7 cellular contexts compared by ENCODE assay signal in genomic region chr12:109385339-109386078, GRCh38. TPM values are rescaled to one million over a fixed set of nuclear protein-coding genes. Genes with fewer than 3 reads are reported as not detected.
DNase-seq lines count a peak whose midpoint lies in the region; TF ChIP-seq lines count a peak whose summit lies in the region.

No MANE protein-coding gene starts in this region.

- H3K27me3 ChIP-seq in ovary: no peaks in the 10 kb centered on the region

- H3K4me3 ChIP-seq in fibroblast of mammary gland (ENCODE audit: control insufficient read depth, low read depth, low read length) (no peak overlapping the region), ovary (no peak overlapping the region)

- peak; percentile 59 for TF ChIP-seq CTCF in LNCAP (IDR thresholded peaks at IDR 0.05)
- TF ChIP-seq CTCF in fibroblast of mammary gland (conservative IDR thresholded peaks at IDR 0.05; ENCODE audit: control insufficient read depth, insufficient read depth, low read depth, low read length): peak; percentile 56
- TF ChIP-seq CTCF in ovary (IDR thresholded peaks at IDR 0.05): peak in 2 of 3 donors; percentile 55 to 62

- H3K36me3 ChIP-seq in ovary: no peaks in the 10 kb centered on the region

- peak; percentile 17 for DNase-seq in ELF-1 (ENCODE audit: low read depth, low spot score)
- peak; percentile 44 for DNase-seq in SHP77 treated with DMSO at 0.1 percent for 48 hours (lab: John Stamatoyannopoulos, UW)
- peak; percentile 63 for DNase-seq in fibroblast of mammary gland (ENCODE audit: low read depth)
- DNase-seq in ovary: peak in 3 of 5 donors; percentile 19 to 54 (median 26)
- no peak for DNase-seq in activated CD8-positive, alpha-beta memory T cell treated with anti-CD3 and anti-CD28 coated beads for 24 hours
- DNase-seq in posterior cingulate gyrus: no peak

- intact Hi-C loops in ovary (cut with DNase I): loop anchor here in 3 of 4 donors (5.0 to 10.0 kb wide), 3 partner anchors 118 to 271 kb away; partner anchors contain the start of gene ACACB (in 1 of the 3)
- intact Hi-C loops in posterior cingulate gyrus (cut with DNase I): loop anchor here (1.0 to 5.0 kb wide), 2 partner anchors 121 to 273 kb away; no protein-coding TSS in a partner anchor

- TF ChIP-seq POLR2A in ovary (IDR thresholded peaks at IDR 0.05): no peak

- WGBS in ovary, 3 donors: 9 to 18% (median 15%) methylated on average over 8 of the region's 8 CpGs

- H3K27ac ChIP-seq in ovary: no peak overlapping the region

- TF ChIP-seq EP300 in ovary (IDR thresholded peaks at IDR 0.05): no peak

- H3K9me3 ChIP-seq in ovary: no peaks in the 10 kb centered on the region

- peaks cover 3% of the 10 kb centered on the region for H3K4me1 ChIP-seq in ovary (ENCODE audit: insufficient read depth)

RNA-seq across cellular contexts. Expression of gene MYO1H, which starts 37.8 kb away (rescaled TPM):
- total RNA-seq in ovary: under 1 TPM in 2 of 7 donors, not detected in 5; 0.12 to 0.34 TPM
- polyA plus RNA-seq in ovary: under 1 TPM in 1 of 2 donors, not detected in 1; 0.12 TPM

Comparison
In these comparisons a context has a peak if more than half of its experiments do, and no peak if none do; other contexts are left out.
1. DNase-seq: peak in ELF-1 (single experiment), SHP77 treated with DMSO at 0.1 percent for 48 hours (single experiment), fibroblast of mammary gland (single experiment) and ovary (3 of 5); none in activated CD8-positive, alpha-beta memory T cell treated with anti-CD3 and anti-CD28 coated beads for 24 hours (single experiment) and posterior cingulate gyrus (0 of 10).
2. Peak in every context shown above with its lines, with median percentiles within 50 percentile points of each other: CTCF ChIP-seq.